In genomic region chr15:41887893-41888292, GRCh38 we compare ENCODE assay signal across 23 cellular contexts.
"Had no signal": no experiment of that assay in that cellular context is flagged by ENCODE, and none has a peak within 500 bp of the region (broad histone marks: within the 10 kb centered on the region; RNA-seq: fewer than 3 reads in every experiment).

No MANE protein-coding gene starts in this region.

- H3K79me2 ChIP-seq: hepatocyte had no signal

- H3K36me3 ChIP-seq: cardiac muscle cell, left ventricle myocardium inferior, sigmoid colon, WERI-Rb-1 had no signal

- H3K4me3 ChIP-seq: body of pancreas, cardiac muscle cell, dorsolateral prefrontal cortex, esophagus muscularis mucosa, hepatocyte, left ventricle myocardium inferior, sigmoid colon, tibial artery had no signal

- H3K4me2 ChIP-seq: hepatocyte had no signal

- H3K27ac Mint-ChIP-seq: activated naive CD4-positive, alpha-beta T cell treated with anti-CD3 and anti-CD28 coated beads for 36 hours; progenitor cell of endocrine pancreas; stimulated activated naive CD8-positive, alpha-beta T cell treated with anti-CD3 and anti-CD28 coated beads, Interleukin-15, Interleukin-2, amounts not matched to agents 100 ng/mL and 50 ng/mL, for 24 hours had no signal

- DNase-seq: activated CD4-positive, CD25-positive, alpha-beta regulatory T cell treated with anti-CD3 and anti-CD28 coated beads, Interleukin-2, amount 50 U/mL, for 72 hours; activated CD8-positive, alpha-beta memory T cell treated with anti-CD3 and anti-CD28 coated beads, Interleukin-2, amount 50 U/mL, for 48 hours; activated effector memory CD4-positive, alpha-beta T cell treated with Interleukin-2 at 50 U/mL for 16 hours; activated T-cell treated with anti-CD3 and anti-CD28 coated beads, Interleukin-2, amount 50 U/mL, for 4 hours; anterior cingulate cortex; body of pancreas; glutamatergic neuron; left ventricle myocardium inferior; naive thymus-derived CD4-positive, alpha-beta T cell; retina; sigmoid colon; stimulated activated CD4-positive, alpha-beta T cell treated with anti-CD3 and anti-CD28 coated beads, Interleukin-4, amount 100 ng/mL, for 1 hour; T-cell; tibial artery; WERI-Rb-1 had no signal

- H3K9me3 Mint-ChIP-seq: activated naive CD4-positive, alpha-beta T cell treated with anti-CD3 and anti-CD28 coated beads for 36 hours; activated T-cell treated with anti-CD3 and anti-CD28 coated beads, Interleukin-2, amount 50 U/mL, for 4 hours; naive thymus-derived CD4-positive, alpha-beta T cell; neural crest cell; stimulated activated naive CD8-positive, alpha-beta T cell treated with anti-CD3 and anti-CD28 coated beads, Interleukin-15, Interleukin-2, amounts not matched to agents 100 ng/mL and 50 ng/mL, for 24 hours; T-cell had no signal

- H3K9me3 ChIP-seq: body of pancreas, esophagus muscularis mucosa, left ventricle myocardium inferior, sigmoid colon, tibial artery had no signal

- ATAC-seq: activated T-cell treated with anti-CD3 and anti-CD28 coated beads, Interleukin-2, amount 50 U/mL, for 4 hours; body of pancreas; naive thymus-derived CD4-positive, alpha-beta T cell had no signal

- H2AFZ ChIP-seq: hepatocyte had no signal

- H3K27ac ChIP-seq: body of pancreas, cardiac muscle cell, dorsolateral prefrontal cortex, esophagus muscularis mucosa, hepatocyte, left ventricle myocardium inferior, sigmoid colon, tibial artery, WERI-Rb-1 had no signal

- H3K4me3 Mint-ChIP-seq: activated naive CD4-positive, alpha-beta T cell treated with anti-CD3 and anti-CD28 coated beads for 36 hours; activated T-cell treated with anti-CD3 and anti-CD28 coated beads, Interleukin-2, amount 50 U/mL, for 4 hours; neural crest cell; stimulated activated naive CD8-positive, alpha-beta T cell treated with anti-CD3 and anti-CD28 coated beads, Interleukin-15, Interleukin-2, amounts not matched to agents 100 ng/mL and 50 ng/mL, for 24 hours; T-cell had no signal

- H3K27me3 Mint-ChIP-seq: stimulated activated naive CD8-positive, alpha-beta T cell treated with anti-CD3 and anti-CD28 coated beads, Interleukin-15, Interleukin-2, amounts not matched to agents 100 ng/mL and 50 ng/mL, for 24 hours had no signal

- H3K27me3 ChIP-seq: body of pancreas, dorsolateral prefrontal cortex, esophagus muscularis mucosa, hepatocyte, sigmoid colon, tibial artery had no signal

- H3K36me3 Mint-ChIP-seq: naive thymus-derived CD4-positive, alpha-beta T cell; T-cell had no signal
